Comparison of ENCODE assay signal across 1 cellular context in the genomic region with DNA sequence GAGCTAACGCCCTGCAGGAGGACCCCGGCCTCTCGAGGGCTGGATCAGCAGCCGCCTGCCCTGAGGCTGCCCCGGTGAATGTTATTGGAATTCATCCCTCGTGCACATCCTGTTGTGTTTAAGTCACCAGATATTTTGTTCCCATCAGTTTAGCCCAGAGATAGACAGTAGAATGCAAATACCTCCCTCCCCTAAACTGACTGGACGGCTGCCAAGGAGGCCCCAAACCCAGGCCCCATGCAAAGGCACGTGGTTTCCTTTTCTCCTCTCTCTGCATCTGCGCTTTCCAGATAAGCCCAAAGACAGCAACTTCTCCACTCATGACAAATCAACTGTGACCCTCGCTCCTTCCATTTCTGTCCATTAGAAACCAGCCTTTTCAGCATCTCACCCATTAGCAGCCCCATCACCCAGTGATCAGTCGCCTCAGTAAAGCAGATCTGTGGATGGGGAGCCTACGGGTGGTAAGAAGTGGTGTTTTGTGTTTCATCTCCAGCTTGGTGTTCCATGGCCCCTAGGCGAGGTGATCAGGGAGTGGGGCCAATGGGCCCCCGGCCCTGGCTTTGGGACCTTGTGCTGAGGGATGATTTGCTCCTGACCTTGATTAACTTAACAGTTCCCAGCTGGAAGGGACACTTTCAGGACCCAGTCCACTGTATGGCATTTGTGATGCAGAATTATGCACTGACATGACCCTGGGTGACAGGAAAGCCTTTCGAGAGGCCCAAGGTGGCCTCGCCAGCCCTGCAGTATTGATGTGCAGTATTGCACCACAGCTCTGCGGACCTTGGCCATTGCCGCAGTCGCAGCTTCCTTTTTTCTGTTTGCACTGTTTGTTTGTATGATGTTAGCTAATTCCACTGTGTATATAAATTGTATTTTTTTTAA.
TF ChIP-seq lines count a peak whose summit lies in the region.

No MANE protein-coding gene starts in this region.

TF ChIP-seq in HepG2, 621 proteins besides CTCF, POLR2A, EP300 and RAD21 (continued from another document and continues in another):
- TF ChIP-seq, protein P1, sequence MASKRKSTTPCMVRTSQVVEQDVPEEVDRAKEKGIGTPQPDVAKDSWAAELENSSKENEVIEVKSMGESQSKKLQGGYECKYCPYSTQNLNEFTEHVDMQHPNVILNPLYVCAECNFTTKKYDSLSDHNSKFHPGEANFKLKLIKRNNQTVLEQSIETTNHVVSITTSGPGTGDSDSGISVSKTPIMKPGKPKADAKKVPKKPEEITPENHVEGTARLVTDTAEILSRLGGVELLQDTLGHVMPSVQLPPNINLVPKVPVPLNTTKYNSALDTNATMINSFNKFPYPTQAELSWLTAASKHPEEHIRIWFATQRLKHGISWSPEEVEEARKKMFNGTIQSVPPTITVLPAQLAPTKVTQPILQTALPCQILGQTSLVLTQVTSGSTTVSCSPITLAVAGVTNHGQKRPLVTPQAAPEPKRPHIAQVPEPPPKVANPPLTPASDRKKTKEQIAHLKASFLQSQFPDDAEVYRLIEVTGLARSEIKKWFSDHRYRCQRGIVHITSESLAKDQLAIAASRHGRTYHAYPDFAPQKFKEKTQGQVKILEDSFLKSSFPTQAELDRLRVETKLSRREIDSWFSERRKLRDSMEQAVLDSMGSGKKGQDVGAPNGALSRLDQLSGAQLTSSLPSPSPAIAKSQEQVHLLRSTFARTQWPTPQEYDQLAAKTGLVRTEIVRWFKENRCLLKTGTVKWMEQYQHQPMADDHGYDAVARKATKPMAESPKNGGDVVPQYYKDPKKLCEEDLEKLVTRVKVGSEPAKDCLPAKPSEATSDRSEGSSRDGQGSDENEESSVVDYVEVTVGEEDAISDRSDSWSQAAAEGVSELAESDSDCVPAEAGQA (IDR thresholded peaks at IDR 0.05; ENCODE audit: low read depth), result 0 out of 2 replicates have a peak, but pooled peaks have one; percentile 46
- TF ChIP-seq, protein P1 (CRISPR knock-in tag; IDR thresholded peaks at IDR 0.05; ENCODE audit: borderline replicate concordance), result no peak
- TF ChIP-seq ELF1 (CRISPR knock-in tag; IDR thresholded peaks at IDR 0.05) (0 out of 2 replicates have a peak, but pooled peaks have one; percentile 32), ZNF3 (CRISPR knock-in tag; IDR thresholded peaks at IDR 0.05) (no peak), ARNT2 (CRISPR knock-in tag; IDR thresholded peaks at IDR 0.05; ENCODE audit: low read depth) (no peak), BCL6 (CRISPR knock-in tag; IDR thresholded peaks at IDR 0.05) (peak; percentile 93), ZBTB20 (CRISPR knock-in tag; IDR thresholded peaks at IDR 0.05; ENCODE audit: borderline replicate concordance, low read depth) (no peak), NFE2L1 (CRISPR knock-in tag; IDR thresholded peaks at IDR 0.05; ENCODE audit: borderline replicate concordance) (no peak), HNRNPL (IDR thresholded peaks at IDR 0.05; ENCODE audit: low read depth, low read length) (no peak), ZFAT (CRISPR knock-in tag; conservative IDR thresholded peaks at IDR 0.05) (no peak), SPEN (CRISPR knock-in tag; IDR thresholded peaks at IDR 0.05; ENCODE audit: low read depth) (no peak; the same call in 1 of the 2 replicates), ETV6 (CRISPR knock-in tag; conservative IDR thresholded peaks at IDR 0.05) (no peak), RFX3 (CRISPR knock-in tag; IDR thresholded peaks at IDR 0.05) (no peak), FOXP1 (IDR thresholded peaks at IDR 0.05) (no peak), FOXP1 (CRISPR knock-in tag; IDR thresholded peaks at IDR 0.05) (peak; percentile 94), ZNF550 (CRISPR knock-in tag; IDR thresholded peaks at IDR 0.05; ENCODE audit: borderline replicate concordance) (peak; percentile 78; the same call in 1 of the 2 replicates), CEBPG (CRISPR knock-in tag; IDR thresholded peaks at IDR 0.05) (peak; percentile 98), KDM5A (IDR thresholded peaks at IDR 0.05; ENCODE audit: borderline replicate concordance, low read length) (no peak), HIVEP1 (CRISPR knock-in tag; IDR thresholded peaks at IDR 0.05) (peak; percentile 70; the same call in 1 of the 2 replicates), ZFP36 (IDR thresholded peaks at IDR 0.05; ENCODE audit: borderline replicate concordance, low read depth, low read length, partially characterized antibody) (no peak), ATF7 (IDR thresholded peaks at IDR 0.05) (peak; percentile 18; the same call in 1 of the 2 replicates), ATF7 (CRISPR knock-in tag; IDR thresholded peaks at IDR 0.05) (peak; percentile 80; the same call in 1 of the 2 replicates), FOXO1 (CRISPR knock-in tag; IDR thresholded peaks at IDR 0.05) (peak; percentile 93), NKX3-1 (CRISPR knock-in tag; IDR thresholded peaks at IDR 0.05) (peak; percentile 24; the same call in 1 of the 2 replicates), RFXANK (CRISPR knock-in tag; IDR thresholded peaks at IDR 0.05) (no peak), THAP11 (CRISPR knock-in tag; IDR thresholded peaks at IDR 0.05) (peak; percentile 72), CREB1 (IDR thresholded peaks at IDR 0.05) (peak; percentile 22; the same call in 1 of the 2 replicates), CREB1 (CRISPR knock-in tag; IDR thresholded peaks at IDR 0.05) (peak; percentile 80), SMARCE1 (IDR thresholded peaks at IDR 0.05; ENCODE audit: borderline replicate concordance) (no peak), ZNF776 (CRISPR knock-in tag; IDR thresholded peaks at IDR 0.05) (no peak), ZNF317 (CRISPR knock-in tag; IDR thresholded peaks at IDR 0.05) (peak; percentile 54; the same call in 1 of the 2 replicates), AHR (CRISPR knock-in tag; IDR thresholded peaks at IDR 0.05) (peak; percentile 52; the same call in 1 of the 2 replicates)
- TF ChIP-seq, protein P2, sequence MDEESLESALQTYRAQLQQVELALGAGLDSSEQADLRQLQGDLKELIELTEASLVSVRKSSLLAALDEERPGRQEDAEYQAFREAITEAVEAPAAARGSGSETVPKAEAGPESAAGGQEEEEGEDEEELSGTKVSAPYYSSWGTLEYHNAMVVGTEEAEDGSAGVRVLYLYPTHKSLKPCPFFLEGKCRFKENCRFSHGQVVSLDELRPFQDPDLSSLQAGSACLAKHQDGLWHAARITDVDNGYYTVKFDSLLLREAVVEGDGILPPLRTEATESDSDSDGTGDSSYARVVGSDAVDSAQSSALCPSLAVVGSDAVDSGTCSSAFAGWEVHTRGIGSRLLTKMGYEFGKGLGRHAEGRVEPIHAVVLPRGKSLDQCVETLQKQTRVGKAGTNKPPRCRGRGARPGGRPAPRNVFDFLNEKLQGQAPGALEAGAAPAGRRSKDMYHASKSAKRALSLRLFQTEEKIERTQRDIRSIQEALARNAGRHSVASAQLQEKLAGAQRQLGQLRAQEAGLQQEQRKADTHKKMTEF (CRISPR knock-in tag; IDR thresholded peaks at IDR 0.05), result peak; percentile 91
- TF ChIP-seq, protein P3, sequence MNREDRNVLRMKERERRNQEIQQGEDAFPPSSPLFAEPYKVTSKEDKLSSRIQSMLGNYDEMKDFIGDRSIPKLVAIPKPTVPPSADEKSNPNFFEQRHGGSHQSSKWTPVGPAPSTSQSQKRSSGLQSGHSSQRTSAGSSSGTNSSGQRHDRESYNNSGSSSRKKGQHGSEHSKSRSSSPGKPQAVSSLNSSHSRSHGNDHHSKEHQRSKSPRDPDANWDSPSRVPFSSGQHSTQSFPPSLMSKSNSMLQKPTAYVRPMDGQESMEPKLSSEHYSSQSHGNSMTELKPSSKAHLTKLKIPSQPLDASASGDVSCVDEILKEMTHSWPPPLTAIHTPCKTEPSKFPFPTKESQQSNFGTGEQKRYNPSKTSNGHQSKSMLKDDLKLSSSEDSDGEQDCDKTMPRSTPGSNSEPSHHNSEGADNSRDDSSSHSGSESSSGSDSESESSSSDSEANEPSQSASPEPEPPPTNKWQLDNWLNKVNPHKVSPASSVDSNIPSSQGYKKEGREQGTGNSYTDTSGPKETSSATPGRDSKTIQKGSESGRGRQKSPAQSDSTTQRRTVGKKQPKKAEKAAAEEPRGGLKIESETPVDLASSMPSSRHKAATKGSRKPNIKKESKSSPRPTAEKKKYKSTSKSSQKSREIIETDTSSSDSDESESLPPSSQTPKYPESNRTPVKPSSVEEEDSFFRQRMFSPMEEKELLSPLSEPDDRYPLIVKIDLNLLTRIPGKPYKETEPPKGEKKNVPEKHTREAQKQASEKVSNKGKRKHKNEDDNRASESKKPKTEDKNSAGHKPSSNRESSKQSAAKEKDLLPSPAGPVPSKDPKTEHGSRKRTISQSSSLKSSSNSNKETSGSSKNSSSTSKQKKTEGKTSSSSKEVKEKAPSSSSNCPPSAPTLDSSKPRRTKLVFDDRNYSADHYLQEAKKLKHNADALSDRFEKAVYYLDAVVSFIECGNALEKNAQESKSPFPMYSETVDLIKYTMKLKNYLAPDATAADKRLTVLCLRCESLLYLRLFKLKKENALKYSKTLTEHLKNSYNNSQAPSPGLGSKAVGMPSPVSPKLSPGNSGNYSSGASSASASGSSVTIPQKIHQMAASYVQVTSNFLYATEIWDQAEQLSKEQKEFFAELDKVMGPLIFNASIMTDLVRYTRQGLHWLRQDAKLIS (CRISPR knock-in tag; IDR thresholded peaks at IDR 0.05), result no peak
- TF ChIP-seq, protein P4, sequence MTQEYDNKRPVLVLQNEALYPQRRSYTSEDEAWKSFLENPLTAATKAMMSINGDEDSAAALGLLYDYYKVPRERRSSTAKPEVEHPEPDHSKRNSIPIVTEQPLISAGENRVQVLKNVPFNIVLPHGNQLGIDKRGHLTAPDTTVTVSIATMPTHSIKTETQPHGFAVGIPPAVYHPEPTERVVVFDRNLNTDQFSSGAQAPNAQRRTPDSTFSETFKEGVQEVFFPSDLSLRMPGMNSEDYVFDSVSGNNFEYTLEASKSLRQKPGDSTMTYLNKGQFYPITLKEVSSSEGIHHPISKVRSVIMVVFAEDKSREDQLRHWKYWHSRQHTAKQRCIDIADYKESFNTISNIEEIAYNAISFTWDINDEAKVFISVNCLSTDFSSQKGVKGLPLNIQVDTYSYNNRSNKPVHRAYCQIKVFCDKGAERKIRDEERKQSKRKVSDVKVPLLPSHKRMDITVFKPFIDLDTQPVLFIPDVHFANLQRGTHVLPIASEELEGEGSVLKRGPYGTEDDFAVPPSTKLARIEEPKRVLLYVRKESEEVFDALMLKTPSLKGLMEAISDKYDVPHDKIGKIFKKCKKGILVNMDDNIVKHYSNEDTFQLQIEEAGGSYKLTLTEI (CRISPR knock-in tag; conservative IDR thresholded peaks at IDR 0.05), result no peak
- TF ChIP-seq, protein P5, sequence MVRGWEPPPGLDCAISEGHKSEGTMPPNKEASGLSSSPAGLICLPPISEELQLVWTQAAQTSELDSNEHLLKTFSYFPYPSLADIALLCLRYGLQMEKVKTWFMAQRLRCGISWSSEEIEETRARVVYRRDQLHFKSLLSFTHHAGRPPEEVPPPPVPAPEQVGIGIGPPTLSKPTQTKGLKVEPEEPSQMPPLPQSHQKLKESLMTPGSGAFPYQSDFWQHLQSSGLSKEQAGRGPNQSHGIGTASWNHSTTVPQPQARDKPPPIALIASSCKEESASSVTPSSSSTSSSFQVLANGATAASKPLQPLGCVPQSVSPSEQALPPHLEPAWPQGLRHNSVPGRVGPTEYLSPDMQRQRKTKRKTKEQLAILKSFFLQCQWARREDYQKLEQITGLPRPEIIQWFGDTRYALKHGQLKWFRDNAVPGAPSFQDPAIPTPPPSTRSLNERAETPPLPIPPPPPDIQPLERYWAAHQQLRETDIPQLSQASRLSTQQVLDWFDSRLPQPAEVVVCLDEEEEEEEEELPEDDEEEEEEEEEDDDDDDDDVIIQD (CRISPR knock-in tag; IDR thresholded peaks at IDR 0.05; ENCODE audit: low read depth), result no peak; the same call in 1 of the 2 replicates
- TF ChIP-seq, protein P6, sequence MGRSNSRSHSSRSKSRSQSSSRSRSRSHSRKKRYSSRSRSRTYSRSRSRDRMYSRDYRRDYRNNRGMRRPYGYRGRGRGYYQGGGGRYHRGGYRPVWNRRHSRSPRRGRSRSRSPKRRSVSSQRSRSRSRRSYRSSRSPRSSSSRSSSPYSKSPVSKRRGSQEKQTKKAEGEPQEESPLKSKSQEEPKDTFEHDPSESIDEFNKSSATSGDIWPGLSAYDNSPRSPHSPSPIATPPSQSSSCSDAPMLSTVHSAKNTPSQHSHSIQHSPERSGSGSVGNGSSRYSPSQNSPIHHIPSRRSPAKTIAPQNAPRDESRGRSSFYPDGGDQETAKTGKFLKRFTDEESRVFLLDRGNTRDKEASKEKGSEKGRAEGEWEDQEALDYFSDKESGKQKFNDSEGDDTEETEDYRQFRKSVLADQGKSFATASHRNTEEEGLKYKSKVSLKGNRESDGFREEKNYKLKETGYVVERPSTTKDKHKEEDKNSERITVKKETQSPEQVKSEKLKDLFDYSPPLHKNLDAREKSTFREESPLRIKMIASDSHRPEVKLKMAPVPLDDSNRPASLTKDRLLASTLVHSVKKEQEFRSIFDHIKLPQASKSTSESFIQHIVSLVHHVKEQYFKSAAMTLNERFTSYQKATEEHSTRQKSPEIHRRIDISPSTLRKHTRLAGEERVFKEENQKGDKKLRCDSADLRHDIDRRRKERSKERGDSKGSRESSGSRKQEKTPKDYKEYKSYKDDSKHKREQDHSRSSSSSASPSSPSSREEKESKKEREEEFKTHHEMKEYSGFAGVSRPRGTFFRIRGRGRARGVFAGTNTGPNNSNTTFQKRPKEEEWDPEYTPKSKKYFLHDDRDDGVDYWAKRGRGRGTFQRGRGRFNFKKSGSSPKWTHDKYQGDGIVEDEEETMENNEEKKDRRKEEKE (IDR thresholded peaks at IDR 0.05), result no peak
- TF ChIP-seq, protein P7, sequence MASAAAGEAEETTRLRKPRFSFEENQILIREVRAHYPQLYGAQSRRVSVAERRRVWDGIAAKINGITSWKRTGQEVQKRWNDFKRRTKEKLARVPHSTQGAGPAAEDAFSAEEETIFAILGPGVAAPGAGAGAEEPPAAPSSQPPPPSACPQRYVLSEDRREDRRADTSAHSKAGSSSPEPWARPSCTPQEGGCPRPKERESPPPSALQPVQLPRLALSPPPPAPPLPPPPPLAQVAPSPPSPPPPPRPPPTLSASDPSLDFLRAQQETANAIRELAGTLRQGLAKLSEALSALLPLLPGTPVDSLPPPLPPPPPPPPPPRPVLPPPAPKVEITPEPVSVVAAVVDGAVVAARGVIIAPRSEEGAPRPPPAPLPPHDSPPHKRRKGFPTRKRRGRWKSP (CRISPR knock-in tag; IDR thresholded peaks at IDR 0.05), result peak; percentile 63; the same call in 1 of the 2 replicates
